ENCODE assay signal across 1 cellular context in genomic region chr1:30907641-30908445, GRCh38.
TF ChIP-seq lines count a peak whose summit lies in the region.

No MANE protein-coding gene starts in this region.

TF ChIP-seq in K562, 482 proteins besides CTCF, POLR2A, EP300 and RAD21 (continued from another document):
- peak; percentile 27; the same call in 1 of the 2 replicates for TF ChIP-seq ZBTB40 (IDR thresholded peaks at IDR 0.05)
- TF ChIP-seq ZBTB40 (CRISPR knock-in tag; IDR thresholded peaks at IDR 0.05), result no peak
- TF ChIP-seq HMG20B (CRISPR knock-in tag; IDR thresholded peaks at IDR 0.05), result no peak
- peak; percentile 10 for TF ChIP-seq ARHGAP35 (IDR thresholded peaks at IDR 0.05; ENCODE audit: partially characterized antibody)
- no peak for TF ChIP-seq DMBX1 (CRISPR knock-in tag; IDR thresholded peaks at IDR 0.05; ENCODE audit: borderline replicate concordance)
- TF ChIP-seq MBD2 (IDR thresholded peaks at IDR 0.05; ENCODE audit: borderline replicate concordance, low read depth), result no peak
- no peak for TF ChIP-seq TAF1 (IDR thresholded peaks at IDR 0.05; ENCODE audit: control insufficient read depth, extremely low read depth, insufficient read depth, low read length, severe bottlenecking)
- no peak for TF ChIP-seq OTX1 (CRISPR knock-in tag; IDR thresholded peaks at IDR 0.05)
- TF ChIP-seq PHB2 (IDR thresholded peaks at IDR 0.05; ENCODE audit: low read depth), result no peak
- TF ChIP-seq ARID2 (IDR thresholded peaks at IDR 0.05), result no peak
- no peak for TF ChIP-seq ZNF232 (CRISPR knock-in tag; IDR thresholded peaks at IDR 0.05)
- no peak for TF ChIP-seq ADNP (tag; IDR thresholded peaks at IDR 0.05)
- TF ChIP-seq ZNF184 (CRISPR knock-in tag; IDR thresholded peaks at IDR 0.05), result no peak
- no peak for TF ChIP-seq HNRNPL (IDR thresholded peaks at IDR 0.05; ENCODE audit: low read depth, low read length)
- TF ChIP-seq SMAD4 (CRISPR knock-in tag; conservative IDR thresholded peaks at IDR 0.05), result no peak
- TF ChIP-seq CREB3 (tag; conservative IDR thresholded peaks at IDR 0.05; ENCODE audit: low read depth), result no peak
- no peak for TF ChIP-seq HMGN3 (IDR thresholded peaks at IDR 0.05; ENCODE audit: borderline replicate concordance, extremely low read depth, insufficient read length, low read depth, low read length)
- TF ChIP-seq STAT6 (CRISPR knock-in tag; IDR thresholded peaks at IDR 0.05), result no peak
- no peak for TF ChIP-seq NFXL1 (CRISPR knock-in tag; IDR thresholded peaks at IDR 0.05)
- TF ChIP-seq TEAD4 (IDR thresholded peaks at IDR 0.05; ENCODE audit: low read length), result peak; percentile 72
- no peak for TF ChIP-seq TEAD4 (CRISPR knock-in tag; IDR thresholded peaks at IDR 0.05; ENCODE audit: borderline replicate concordance)
- no peak for TF ChIP-seq ZFPM2 (CRISPR knock-in tag; IDR thresholded peaks at IDR 0.05)
- TF ChIP-seq RBBP5 (IDR thresholded peaks at IDR 0.05; ENCODE audit: borderline replicate concordance, insufficient read depth, low read length, poor library complexity, severe bottlenecking), result peak; percentile 22
- 0 out of 2 replicates have a peak, but pooled peaks have one; percentile 3 for TF ChIP-seq PHF8 (IDR thresholded peaks at IDR 0.05; ENCODE audit: borderline replicate concordance, low read length)
